ENCODE assay signal across 8 cellular contexts in the genomic region with DNA sequence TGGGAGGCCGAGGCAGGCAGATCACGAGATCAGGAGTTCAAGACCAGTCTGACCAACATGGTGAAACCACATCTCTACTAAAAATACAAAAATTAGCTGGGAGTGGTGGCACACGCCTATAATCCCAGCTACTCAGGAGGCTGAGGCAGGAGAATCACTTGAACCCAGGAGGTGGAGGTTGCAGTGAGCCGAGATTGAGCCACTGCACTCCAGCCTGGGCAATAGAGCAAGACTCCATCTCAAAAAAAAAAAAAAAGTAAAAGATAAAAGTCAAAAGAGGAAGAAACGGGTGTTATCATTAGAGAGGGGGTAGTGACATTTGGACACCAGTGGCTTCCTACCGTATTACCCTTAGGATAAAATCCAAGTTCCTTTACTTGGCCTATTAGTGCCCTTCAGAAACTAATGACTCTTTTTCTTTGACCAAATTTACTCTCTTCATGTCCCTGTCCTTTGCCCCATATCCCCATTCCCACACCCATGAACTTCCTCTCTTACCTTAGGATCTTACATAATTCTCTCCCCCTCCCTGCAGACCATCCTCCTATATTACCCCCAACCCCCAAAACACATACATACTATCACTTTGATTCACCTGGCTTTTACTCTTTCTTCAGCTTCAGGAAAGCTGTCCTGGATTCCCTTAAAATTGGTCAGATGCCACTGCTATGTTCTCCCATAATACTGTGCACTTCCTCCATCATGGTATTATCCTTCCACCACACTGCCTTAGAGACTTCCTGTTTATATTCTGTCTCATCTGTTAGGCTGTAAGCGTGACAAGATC. TPM values are rescaled to one million over a fixed set of nuclear protein-coding genes. Genes with fewer than 3 reads are reported as not detected.
DNase-seq lines count a peak whose midpoint lies in the region; ATAC-seq and TF ChIP-seq lines count a peak whose summit lies in the region.
"Not testable (repeated sequence)": the region's sequence is repeated elsewhere in the genome, so short reads cannot be mapped to it uniquely, and the experiment has no call there.

No MANE protein-coding gene starts in this region.

- TF ChIP-seq CTCF in fibroblast of villous mesenchyme (IDR thresholded peaks at IDR 0.05; ENCODE audit: insufficient read depth, low read depth, low read length); stomach (IDR thresholded peaks at IDR 0.05): not testable (repeated sequence)

- not testable (repeated sequence) for H3K9ac ChIP-seq in adipocyte (ENCODE audit: low read length)

- H3K4me3 ChIP-seq in CD4-positive, CD25-positive, alpha-beta regulatory T cell (ENCODE audit: low read depth, low read length) = peak overlapping the region; percentile 52
- not testable (repeated sequence) for H3K4me3 ChIP-seq in adipocyte (ENCODE audit: low read length); fibroblast of villous mesenchyme (ENCODE audit: low read depth, low read length); stomach
- peak overlapping the region; percentile 37 for H3K4me3 ChIP-seq in naive thymus-derived CD4-positive, alpha-beta T cell (ENCODE audit: low read length)

- WGBS in stomach, 5 donors = 60 to 77% (median 72%) methylated on average over 7 of the region's 7 CpGs

- H3K4me1 ChIP-seq in CD4-positive, CD25-positive, alpha-beta regulatory T cell (ENCODE audit: control insufficient read depth, insufficient read depth, low read length, poor library complexity, severe bottlenecking) = peaks cover 26% of the 10 kb centered on the region
- H3K4me1 ChIP-seq in adipocyte (ENCODE audit: control insufficient read depth, insufficient read depth, low read length) = not testable (repeated sequence)
- peaks cover 12 to 19% of the 10 kb centered on the region in 2 donors for H3K4me1 ChIP-seq in naive thymus-derived CD4-positive, alpha-beta T cell (ENCODE audit: control insufficient read depth in 2 of 2, insufficient read depth in 2 of 2, low read length in 2 of 2)
- peaks cover 0 to 46% (median 28%) of the 10 kb centered on the region in 4 donors for H3K4me1 ChIP-seq in stomach

- H3K27me3 ChIP-seq in CD4-positive, CD25-positive, alpha-beta regulatory T cell (ENCODE audit: control insufficient read depth, insufficient read depth, low read length); adipocyte (replicated peaks; ENCODE audit: control insufficient read depth, insufficient read depth, low read length); naive thymus-derived CD4-positive, alpha-beta T cell (ENCODE audit: control insufficient read depth in 2 of 2, insufficient read depth in 2 of 2, low read length in 2 of 2); stomach: not testable (repeated sequence)

- CTCF ChIA-PET in activated CD4-positive, alpha-beta memory T cell treated with anti-CD3 and anti-CD28 coated beads for 36 hours (lab: Charles Lee); naive thymus-derived CD4-positive, alpha-beta T cell (lab: Charles Lee): not testable (repeated sequence)

- H3K4me3 Mint-ChIP-seq in CD4-positive, CD25-positive, alpha-beta regulatory T cell = peak overlapping the region; percentile 35 to 95 (median 54)
- H3K4me3 Mint-ChIP-seq in activated CD4-positive, alpha-beta memory T cell treated with anti-CD3 and anti-CD28 coated beads for 36 hours = not testable (repeated sequence)
- peak overlapping the region; percentile 42 to 75 (median 63) for H3K4me3 Mint-ChIP-seq in naive thymus-derived CD4-positive, alpha-beta T cell

- not testable (repeated sequence) for H3K36me3 ChIP-seq in CD4-positive, CD25-positive, alpha-beta regulatory T cell (ENCODE audit: control insufficient read depth, insufficient read depth, low read length); adipocyte (ENCODE audit: control insufficient read depth, insufficient read depth, low read length, severe bottlenecking); naive thymus-derived CD4-positive, alpha-beta T cell (ENCODE audit: control insufficient read depth in 2 of 3, insufficient read depth in 3 of 3, low read length in 3 of 3); stomach

- ATAC-seq in CD4-positive, CD25-positive, alpha-beta regulatory T cell (ENCODE audit: low read depth in 2 of 2); naive thymus-derived CD4-positive, alpha-beta T cell: not testable (repeated sequence)

- POLR2A ChIA-PET in activated CD4-positive, alpha-beta memory T cell treated with anti-CD3 and anti-CD28 coated beads for 36 hours (lab: Charles Lee) = not testable (repeated sequence)
- POLR2A ChIA-PET in naive thymus-derived CD4-positive, alpha-beta T cell (lab: Charles Lee) = interaction anchor here (0.6 to 1.9 kb wide), 5 partner anchors 8 to 176 kb away, joined by 3 to 8 read pairs (median 4); no protein-coding TSS in a partner anchor

- not testable (repeated sequence) for H3K9me3 ChIP-seq in CD4-positive, CD25-positive, alpha-beta regulatory T cell (ENCODE audit: control insufficient read depth in 2 of 2, low read length in 2 of 2); adipocyte (ENCODE audit: control insufficient read depth, low read length); naive thymus-derived CD4-positive, alpha-beta T cell (ENCODE audit: control insufficient read depth in 2 of 3, low read length in 3 of 3); stomach

- not testable (repeated sequence) for TF ChIP-seq POLR2A in stomach (IDR thresholded peaks at IDR 0.05)

- peaks cover 28 to 60% (median 45%) of the 10 kb centered on the region in 4 donors for H3K4me1 Mint-ChIP-seq in CD4-positive, CD25-positive, alpha-beta regulatory T cell
- peaks cover 39% of the 10 kb centered on the region for H3K4me1 Mint-ChIP-seq in activated CD4-positive, alpha-beta memory T cell treated with anti-CD3 and anti-CD28 coated beads for 36 hours (ENCODE audit: low read depth)
- peaks cover 36 to 63% (median 50%) of the 10 kb centered on the region in 7 donors for H3K4me1 Mint-ChIP-seq in naive thymus-derived CD4-positive, alpha-beta T cell

- intact Hi-C loops in activated CD4-positive, alpha-beta memory T cell treated with anti-CD3 and anti-CD28 coated beads for 36 hours (cut with micrococcal nuclease); naive thymus-derived CD4-positive, alpha-beta T cell (cut with micrococcal nuclease); stomach (cut with DNase I; ENCODE audit: low total_unique reads): not testable (repeated sequence)

- not testable (repeated sequence) for H3K36me3 Mint-ChIP-seq in CD4-positive, CD25-positive, alpha-beta regulatory T cell
- peaks cover 12% of the 10 kb centered on the region for H3K36me3 Mint-ChIP-seq in activated CD4-positive, alpha-beta memory T cell treated with anti-CD3 and anti-CD28 coated beads for 36 hours
- H3K36me3 Mint-ChIP-seq in naive thymus-derived CD4-positive, alpha-beta T cell = peaks cover 0 to 20% (median 8%) of the 10 kb centered on the region in 5 donors

- peak overlapping the region; percentile 33 to 91 (median 78) for H3K27ac Mint-ChIP-seq in CD4-positive, CD25-positive, alpha-beta regulatory T cell
- H3K27ac Mint-ChIP-seq in activated CD4-positive, alpha-beta memory T cell treated with anti-CD3 and anti-CD28 coated beads for 36 hours = peak overlapping the region; percentile 69
- peak overlapping the region; percentile 72 to 93 (median 84) for H3K27ac Mint-ChIP-seq in naive thymus-derived CD4-positive, alpha-beta T cell

- peak overlapping the region; percentile 15 for H3K27ac ChIP-seq in CD4-positive, CD25-positive, alpha-beta regulatory T cell (ENCODE audit: insufficient read depth, low read length, poor library complexity, severe bottlenecking)
- H3K27ac ChIP-seq in naive thymus-derived CD4-positive, alpha-beta T cell (ENCODE audit: low read depth, low read length) = peak overlapping the region; percentile 34
- peak overlapping the region in 3 of 5 donors; percentile 2 to 63 (median 3) for H3K27ac ChIP-seq in stomach

- H3K9me3 Mint-ChIP-seq in CD4-positive, CD25-positive, alpha-beta regulatory T cell; activated CD4-positive, alpha-beta memory T cell treated with anti-CD3 and anti-CD28 coated beads for 36 hours; naive thymus-derived CD4-positive, alpha-beta T cell: not testable (repeated sequence)

- DNase-seq in CD4-positive, CD25-positive, alpha-beta regulatory T cell = peak in 1 of 3 donors; percentile 46
- peak; percentile 72 to 83 for DNase-seq in Kasumi-1 (lab: John Stamatoyannopoulos, UW)
- peak; percentile 30 for DNase-seq in SIG-M5 (lab: John Stamatoyannopoulos, UW)
- not testable (repeated sequence) for DNase-seq in activated CD4-positive, alpha-beta memory T cell treated with anti-CD3 and anti-CD28 coated beads for 36 hours; stomach
- peak; percentile 14 for DNase-seq in adipocyte (ENCODE audit: low read depth)
- peak; percentile 77 for DNase-seq in fibroblast of villous mesenchyme (ENCODE audit: low read depth)
- DNase-seq in naive thymus-derived CD4-positive, alpha-beta T cell = peak in 5 of 9 donors; percentile 20 to 49 (median 28)

- H3K27me3 Mint-ChIP-seq in CD4-positive, CD25-positive, alpha-beta regulatory T cell; activated CD4-positive, alpha-beta memory T cell treated with anti-CD3 and anti-CD28 coated beads for 36 hours; naive thymus-derived CD4-positive, alpha-beta T cell: not testable (repeated sequence)

- not testable (repeated sequence) for TF ChIP-seq EP300 in stomach (IDR thresholded peaks at IDR 0.05)

RNA-seq across cellular contexts. Expression of gene CLHC1, which starts 4.5 kb away (rescaled TPM):
- 10.6 TPM for total RNA-seq in CD4-positive, CD25-positive, alpha-beta regulatory T cell
- polyA plus RNA-seq in CD4-positive, CD25-positive, alpha-beta regulatory T cell = 1 to 10 TPM; 1.6 to 3.9 (median 1.9) TPM
- 1 to 10 TPM; 5.5 to 7.5 TPM for total RNA-seq in activated CD4-positive, alpha-beta memory T cell treated with anti-CD3 and anti-CD28 coated beads for 36 hours
- total RNA-seq in fibroblast of villous mesenchyme (14.8 and 18.1 TPM in 2 replicates), stomach (10 to 100 TPM in 1 of 5 donors, 1 to 10 TPM in 4; 1.9 to 43.9 (median 9.6) TPM)
- 10 to 100 TPM in 3 of 5 experiments, 1 to 10 TPM in 2; 5.3 to 19.5 (median 15.1) TPM for total RNA-seq in naive thymus-derived CD4-positive, alpha-beta T cell
- polyA plus RNA-seq in naive thymus-derived CD4-positive, alpha-beta T cell = 1 to 10 TPM; 1.0 to 3.2 TPM
- 1 to 10 TPM; 4.0 to 8.8 (median 4.9) TPM for polyA plus RNA-seq in stomach

RNA-seq across cellular contexts. Expression of gene RPS27A, which starts 4.9 kb away (rescaled TPM):
- 1,249 TPM for total RNA-seq in CD4-positive, CD25-positive, alpha-beta regulatory T cell
- polyA plus RNA-seq in CD4-positive, CD25-positive, alpha-beta regulatory T cell = 1,000 to 10,000 TPM; 2,308 to 3,459 (median 2,918) TPM
- 1,000 to 10,000 TPM; 1,372 to 1,402 TPM for total RNA-seq in activated CD4-positive, alpha-beta memory T cell treated with anti-CD3 and anti-CD28 coated beads for 36 hours
- total RNA-seq in fibroblast of villous mesenchyme (585 and 694 TPM in 2 replicates), stomach (1,000 to 10,000 TPM in 2 of 5 donors, 100 to 1,000 TPM in 3; 319 to 1,379 (median 908) TPM)
- total RNA-seq in naive thymus-derived CD4-positive, alpha-beta T cell = 1,000 to 10,000 TPM in 4 of 5 experiments, 100 to 1,000 TPM in 1; 948 to 2,409 (median 2,155) TPM
- polyA plus RNA-seq in naive thymus-derived CD4-positive, alpha-beta T cell = 1,000 to 10,000 TPM; 3,065 to 4,603 TPM
- polyA plus RNA-seq in stomach = 1,000 to 10,000 TPM; 2,310 to 3,642 (median 2,683) TPM

RNA-seq across cellular contexts. Expression of gene MTIF2, which starts 41.4 kb away (rescaled TPM):
- total RNA-seq in CD4-positive, CD25-positive, alpha-beta regulatory T cell = 21.3 TPM
- 10 to 100 TPM; 13.8 to 16.1 (median 15.1) TPM for polyA plus RNA-seq in CD4-positive, CD25-positive, alpha-beta regulatory T cell
- 10 to 100 TPM; 42.7 to 43.2 TPM for total RNA-seq in activated CD4-positive, alpha-beta memory T cell treated with anti-CD3 and anti-CD28 coated beads for 36 hours
- 37.0 and 40.2 TPM in 2 replicates for total RNA-seq in fibroblast of villous mesenchyme
- total RNA-seq in naive thymus-derived CD4-positive, alpha-beta T cell = 10 to 100 TPM; 23.0 to 35.5 (median 28.0) TPM
- polyA plus RNA-seq in naive thymus-derived CD4-positive, alpha-beta T cell = 10 to 100 TPM; 13.1 to 17.8 TPM
- total RNA-seq in stomach = 10 to 100 TPM in 3 of 5 donors, 1 to 10 TPM in 2; 7.1 to 32.1 (median 20.9) TPM
- 10 to 100 TPM; 19.5 to 22.5 (median 21.3) TPM for polyA plus RNA-seq in stomach
